ENCODE assay signal across 7 cellular contexts in the genomic region with DNA sequence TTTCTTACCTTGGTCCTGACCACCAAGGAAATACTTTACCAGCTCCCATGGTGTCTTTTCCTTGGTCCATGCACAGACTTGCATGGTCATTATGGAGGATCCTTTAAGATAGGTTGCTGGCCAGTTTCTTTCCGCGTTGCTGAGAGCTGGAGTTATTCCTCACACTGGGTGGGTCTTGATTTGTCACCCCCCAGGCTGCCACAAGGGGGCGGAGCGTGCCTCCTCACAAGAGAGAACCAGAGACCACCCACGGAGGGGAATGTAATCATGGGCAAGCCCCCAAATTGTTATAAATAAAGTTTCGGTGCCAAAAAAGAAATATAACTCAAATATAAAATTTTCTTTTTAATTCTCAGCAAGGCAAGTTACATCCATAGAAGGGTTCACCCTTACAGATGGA.
DNase-seq lines count a peak whose midpoint lies in the region; ATAC-seq lines count a peak whose summit lies in the region.

No MANE protein-coding gene starts in this region.

- DNase-seq in T follicular helper cell (ENCODE audit: low read depth) (peak; percentile 16), NCI-H2196 (lab: John Stamatoyannopoulos, UW; ENCODE audit: unreplicated experiment) (no peak), Kasumi-1 (lab: John Stamatoyannopoulos, UW) (no peak)
- DNase-seq in effector CD8-positive, alpha-beta T cell (lab: John Stamatoyannopoulos, UW): peak; percentile 3
- peak in 2 of 3 experiments; percentile 13 to 35 for DNase-seq in stimulated activated CD4-positive, alpha-beta T cell treated with anti-CD3 and anti-CD28 coated beads, TNF-alpha, amount 100 ng/mL, for 24 hours (ENCODE audit: low read depth in 3 of 3)

- peak; percentile 44 for ATAC-seq in GM18867 (IDR thresholded peaks at IDR 0.05; ENCODE audit: unreplicated experiment)
- ATAC-seq in GM19324 (IDR thresholded peaks at IDR 0.05; ENCODE audit: low FRiP score, unreplicated experiment): no peak

Comparison
In these comparisons a context has a peak if more than half of its experiments do, and no peak if none do; other contexts are left out.
1. DNase-seq: peak in T follicular helper cell (single experiment), effector CD8-positive, alpha-beta T cell (single experiment) and stimulated activated CD4-positive, alpha-beta T cell treated with anti-CD3 and anti-CD28 coated beads, TNF-alpha, amount 100 ng/mL, for 24 hours (2 of 3); none in NCI-H2196 (single experiment) and Kasumi-1 (0 of 2).